Comparison of ENCODE assay signal across 8 cellular contexts in genomic region chr20:1184638-1185315, GRCh38. TPM values are rescaled to one million over a fixed set of nuclear protein-coding genes. Genes with fewer than 3 reads are reported as not detected.
DNase-seq lines count a peak whose midpoint lies in the region; ATAC-seq and TF ChIP-seq lines count a peak whose summit lies in the region.

Gene TMEM74B, minus strand, starts transcription at chr20:1184981. Its CDS starts 1,180 bp downstream, at chr20:1183801.

- peak within 1 kb of the TSS; percentile 45; the same call in 1 of the 2 replicates for H3K9ac ChIP-seq in HUES64 (ENCODE audit: low read depth, low read length)

- peaks cover 36% of the 10 kb centered on the region for H3K27me3 Mint-ChIP-seq in chondrocyte (ENCODE audit: low read depth)

- H3K36me3 Mint-ChIP-seq in chondrocyte (ENCODE audit: low read depth) = peaks cover 2% of the 10 kb centered on the region

- TF ChIP-seq CTCF in chondrocyte (IDR thresholded peaks at IDR 0.05) = no peak

- H3K9me3 Mint-ChIP-seq in chondrocyte (ENCODE audit: low read depth) = no peaks in the 10 kb centered on the region

- no peak within 1 kb of the TSS for H3K27ac Mint-ChIP-seq in chondrocyte (ENCODE audit: unreplicated experiment)

- H3K27ac ChIP-seq in HUES64 (ENCODE audit: low read depth, low read length) (no peak within 1 kb of the TSS), mesodermal cell (ENCODE audit: low read depth, low read length, severe bottlenecking) (no peak within 1 kb of the TSS)

- no peaks in the 10 kb centered on the region for H3K36me3 ChIP-seq in HUES64 (ENCODE audit: insufficient read depth, low read length)
- H3K36me3 ChIP-seq in mesodermal cell (ENCODE audit: control insufficient read depth, insufficient read depth, low read length) = peaks cover 12% of the 10 kb centered on the region

- H3K9me3 ChIP-seq in HUES64 (ENCODE audit: insufficient read depth, low read depth, low read length) = no peaks in the 10 kb centered on the region
- H3K9me3 ChIP-seq in mesodermal cell (ENCODE audit: control insufficient read depth, low read length) = no peaks in the 10 kb centered on the region

- H3K27me3 ChIP-seq in HUES64 (ENCODE audit: insufficient read depth, low read length) = peaks cover 45% of the 10 kb centered on the region

- WGBS in HUES64 = 3% methylated on average over 76 of the region's 76 CpGs
- WGBS in mesodermal cell (ENCODE audit: insufficient coverage in 2 of 2), 2 experiments = 6 to 7% methylated on average over 46 to 51 of the region's 76 CpGs

- H3K4me1 Mint-ChIP-seq in chondrocyte (ENCODE audit: low read depth) = peaks cover 10% of the 10 kb centered on the region

- ATAC-seq in GM19324 (IDR thresholded peaks at IDR 0.05; ENCODE audit: low FRiP score, unreplicated experiment) (no peak), HG02852 (IDR thresholded peaks at IDR 0.05; ENCODE audit: unreplicated experiment) (no peak)

- DNase-seq in AG08396 (ENCODE audit: low spot score) (peak; percentile 32), chondrocyte (ENCODE audit: low spot score) (no peak), T-helper 9 cell (no peak), NCI-H510A treated with DMSO at 0.1 percent for 48 hours (lab: John Stamatoyannopoulos, UW) (no peak)

- peak within 1 kb of the TSS; percentile 68 for H3K4me3 Mint-ChIP-seq in chondrocyte (ENCODE audit: unreplicated experiment)

- H3K4me3 ChIP-seq in HUES64 (ENCODE audit: low read length) (peak within 1 kb of the TSS; percentile 61), mesodermal cell (ENCODE audit: extremely low read depth, insufficient read depth, low read length, poor library complexity, severe bottlenecking) (peak within 1 kb of the TSS; percentile 58)

- H3K4me1 ChIP-seq in HUES64 (ENCODE audit: insufficient read depth, low read length) (peaks cover 11% of the 10 kb centered on the region), mesodermal cell (ENCODE audit: control insufficient read depth, insufficient read depth, low read length, poor library complexity, severe bottlenecking) (peaks cover 30% of the 10 kb centered on the region)

RNA-seq across cellular contexts. Expression of gene TMEM74B, which starts in this region (rescaled TPM):
- polyA plus RNA-seq in HUES64 (2013, experiment 1 of 2) = 3.6 TPM
- 5.1 TPM for polyA plus RNA-seq in HUES64 (2013, experiment 2 of 2)
- total RNA-seq in chondrocyte = 0.51 to 0.65 TPM in 2 of 3 replicates, not detected in the other
- polyA plus RNA-seq in mesodermal cell (2013, experiment 1 of 2) = 14.7 TPM
- 11.1 TPM for polyA plus RNA-seq in mesodermal cell (2013, experiment 2 of 2)
